ENCODE assay signal across 1 cellular context in genomic region chr3:100834332-100834731, GRCh38.
TF ChIP-seq lines count a peak whose summit lies in the region.

No MANE protein-coding gene starts in this region.

TF ChIP-seq in HepG2, 621 proteins besides CTCF, POLR2A, EP300 and RAD21:
- TF ChIP-seq ZMYM3 (CRISPR knock-in tag; IDR thresholded peaks at IDR 0.05) (no peak), CBX5 (CRISPR knock-in tag; IDR thresholded peaks at IDR 0.05; ENCODE audit: borderline replicate concordance) (no peak), MAFK (conservative IDR thresholded peaks at IDR 0.05 in 1 of 2, IDR thresholded peaks at IDR 0.05 in 1 of 2; ENCODE audit: low read length in 2 of 2) (peak in 1 of 2 experiments; percentile 19; a peak in 2 of 4 replicates), SETDB1 (CRISPR knock-in tag; IDR thresholded peaks at IDR 0.05; ENCODE audit: borderline replicate concordance) (no peak), ZNF280B (CRISPR knock-in tag; IDR thresholded peaks at IDR 0.05; ENCODE audit: borderline replicate concordance) (no peak), POGK (CRISPR knock-in tag; conservative IDR thresholded peaks at IDR 0.05) (no peak), BCLAF1 (IDR thresholded peaks at IDR 0.05) (no peak), MAFF (IDR thresholded peaks at IDR 0.05; ENCODE audit: low read depth, low read length) (peak; percentile 24; the same call in 1 of the 2 replicates)
- TF ChIP-seq, protein P1, sequence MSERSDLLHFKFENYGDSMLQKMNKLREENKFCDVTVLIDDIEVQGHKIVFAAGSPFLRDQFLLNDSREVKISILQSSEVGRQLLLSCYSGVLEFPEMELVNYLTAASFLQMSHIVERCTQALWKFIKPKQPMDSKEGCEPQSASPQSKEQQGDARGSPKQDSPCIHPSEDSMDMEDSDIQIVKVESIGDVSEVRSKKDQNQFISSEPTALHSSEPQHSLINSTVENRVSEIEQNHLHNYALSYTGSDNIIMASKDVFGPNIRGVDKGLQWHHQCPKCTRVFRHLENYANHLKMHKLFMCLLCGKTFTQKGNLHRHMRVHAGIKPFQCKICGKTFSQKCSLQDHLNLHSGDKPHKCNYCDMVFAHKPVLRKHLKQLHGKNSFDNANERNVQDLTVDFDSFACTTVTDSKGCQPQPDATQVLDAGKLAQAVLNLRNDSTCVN (CRISPR knock-in tag; IDR thresholded peaks at IDR 0.05; ENCODE audit: borderline replicate concordance) = no peak
TF ChIP-seq in HepG2: peak in this region for 2.
